In genomic region chr2:107278672-107279071, GRCh38 we compare ENCODE assay signal across 29 cellular contexts.
"Had no signal": no experiment of that assay in that cellular context is flagged by ENCODE, and none has a peak within 500 bp of the region (broad histone marks: within the 10 kb centered on the region; RNA-seq: fewer than 3 reads in every experiment).

No MANE protein-coding gene starts in this region.

- DNase-seq: dorsolateral prefrontal cortex; effector CD4-positive, alpha-beta T cell; foreskin fibroblast; heart right ventricle; hippocampal formation; kidney; midbrain; naive thymus-derived CD4-positive, alpha-beta T cell; occipital lobe; ovary; posterior cingulate gyrus; psoas muscle; right cardiac atrium; sigmoid colon; stimulated activated CD4-positive, alpha-beta T cell treated with anti-CD3 and anti-CD28 coated beads, Interleukin-2, amount 100 ng/mL, for 24 hours; stimulated activated CD4-positive, alpha-beta T cell treated with anti-CD3 and anti-CD28 coated beads, Interleukin-4, amount 100 ng/mL, for 24 hours; stimulated activated naive CD4-positive, alpha-beta T cell treated with Interleukin-2 at 50 U/mL for 16 hours; stomach; thyroid gland; trophoblast cell had no signal

- H3K4me3 ChIP-seq: dorsolateral prefrontal cortex, gastroesophageal sphincter, heart right ventricle, lung, ovary, psoas muscle, sigmoid colon, stomach, thyroid gland, vagina had no signal

- H3K4me3 Mint-ChIP-seq: memory B cell; naive thymus-derived CD4-positive, alpha-beta T cell; nephron; stimulated activated effector memory CD8-positive, alpha-beta T cell treated with anti-CD3 and anti-CD28 coated beads, Interleukin-12 subunit alpha, Interleukin-12 subunit beta, amount 100 ng/mL, for 72 hours had no signal

- ATAC-seq: esophagus mucosa; gastroesophageal sphincter; heart right ventricle; left lobe of liver; naive thymus-derived CD4-positive, alpha-beta T cell; psoas muscle; right cardiac atrium; stimulated activated effector memory CD8-positive, alpha-beta T cell treated with anti-CD3 and anti-CD28 coated beads, Interleukin-12 subunit alpha, Interleukin-12 subunit beta, amount 100 ng/mL, for 72 hours had no signal

- H3K9me3 ChIP-seq: gastroesophageal sphincter, heart right ventricle, ovary, psoas muscle, sigmoid colon, stomach, thyroid gland, vagina had no signal

- H3K27me3 ChIP-seq: dorsolateral prefrontal cortex, gastroesophageal sphincter, heart right ventricle, ovary, sigmoid colon, stomach, thyroid gland, vagina had no signal

- H3K27me3 Mint-ChIP-seq: memory B cell had no signal

- H3K9me3 Mint-ChIP-seq: memory B cell, nephron had no signal

- H3K36me3 Mint-ChIP-seq: memory B cell; naive thymus-derived CD4-positive, alpha-beta T cell; stimulated activated effector memory CD8-positive, alpha-beta T cell treated with anti-CD3 and anti-CD28 coated beads, Interleukin-12 subunit alpha, Interleukin-12 subunit beta, amount 100 ng/mL, for 72 hours had no signal

- H3K27ac Mint-ChIP-seq: memory B cell; naive thymus-derived CD4-positive, alpha-beta T cell; nephron; stimulated activated effector memory CD8-positive, alpha-beta T cell treated with anti-CD3 and anti-CD28 coated beads, Interleukin-12 subunit alpha, Interleukin-12 subunit beta, amount 100 ng/mL, for 72 hours had no signal

- H3K4me1 Mint-ChIP-seq: memory B cell; naive thymus-derived CD4-positive, alpha-beta T cell; stimulated activated effector memory CD8-positive, alpha-beta T cell treated with anti-CD3 and anti-CD28 coated beads, Interleukin-12 subunit alpha, Interleukin-12 subunit beta, amount 100 ng/mL, for 72 hours had no signal

- H3K27ac ChIP-seq: dorsolateral prefrontal cortex, epithelial cell of prostate, gastroesophageal sphincter, heart right ventricle, ovary, psoas muscle, sigmoid colon, stomach, thyroid gland, vagina had no signal

- H3K36me3 ChIP-seq: gastroesophageal sphincter, heart right ventricle, ovary, sigmoid colon, stomach, thyroid gland, vagina had no signal

- H3K4me1 ChIP-seq: gastroesophageal sphincter, psoas muscle, sigmoid colon, stomach, vagina had no signal
